ENCODE assay signal across 13 cellular contexts in genomic region chr4:87502580-87503238, GRCh38. TPM values are rescaled to one million over a fixed set of nuclear protein-coding genes. Genes with fewer than 3 reads are reported as not detected.
DNase-seq lines count a peak whose midpoint lies in the region; ATAC-seq and TF ChIP-seq lines count a peak whose summit lies in the region.
"Had no signal": no experiment of that assay in that cellular context is flagged by ENCODE, and none has a peak within 500 bp of the region (broad histone marks: within the 10 kb centered on the region; RNA-seq: fewer than 3 reads in every experiment).

No MANE protein-coding gene starts in this region.

- no peak overlapping the region for H2BK5ac ChIP-seq in IMR-90 (ENCODE audit: low read depth, low read length, poor library complexity, severe bottlenecking)

- no peak for TF ChIP-seq RAD21 in IMR-90 (IDR thresholded peaks at IDR 0.05; ENCODE audit: low read length)

- H3K36me3 ChIP-seq in IMR-90 (ENCODE audit: control insufficient read depth, insufficient read depth, low read length), result no peaks in the 10 kb centered on the region
- no peaks in the 10 kb centered on the region for H3K36me3 ChIP-seq in lower lobe of right lung
- H3K36me3 ChIP-seq: BLaER1 had no signal

- DNase-seq in A172 (ENCODE audit: low spot score) (peak; percentile 32), IMR-90 (peak; percentile 23), caudate nucleus (lab: John Stamatoyannopoulos, UW) (peak in 10 of 61 donors; percentile 13 to 65 (median 26)), lower lobe of right lung (no peak), natural killer cell (no peak)
- DNase-seq in stimulated activated CD4-positive, alpha-beta T cell treated with anti-CD3 and anti-CD28 coated beads, Interleukin-15, amount 100 ng/mL, for 24 hours, result no peak
- DNase-seq in activated CD8-positive, alpha-beta T cell treated with anti-CD3 and anti-CD28 coated beads for 36 hours, result no peak
- no peak for DNase-seq in effector CD4-positive, alpha-beta T cell
- DNase-seq: activated B cell treated with CpG ODN at 0.5 μM for 24 hours, H7, naive B cell had no signal

- no peak overlapping the region for H2AFZ ChIP-seq in IMR-90 (replicated peaks; ENCODE audit: low read length, poor library complexity)

- H3K9ac ChIP-seq in IMR-90 (ENCODE audit: low read depth, low read length), result no peak overlapping the region
- H3K9ac ChIP-seq: BLaER1 had no signal

- no peak overlapping the region for H4K91ac ChIP-seq in IMR-90 (ENCODE audit: insufficient read depth, low read depth, low read length)

- no TSS peak for BruUV-seq in IMR-90 (replicated peaks; lab: Mats Ljungman, UMichigan)

- H3K14ac ChIP-seq in IMR-90 (replicated peaks; ENCODE audit: low read depth, low read length), result no peak overlapping the region

- peaks cover 9% of the 10 kb centered on the region for H3K9me1 ChIP-seq in IMR-90 (ENCODE audit: insufficient read depth, low read length)

- H3K27ac ChIP-seq in IMR-90 (ENCODE audit: insufficient read depth, low read length), result no peak overlapping the region
- peak overlapping the region; percentile 70 for H3K27ac ChIP-seq in caudate nucleus (ENCODE audit: low read depth, low read length)
- no peak overlapping the region for H3K27ac ChIP-seq in lower lobe of right lung
- H3K27ac ChIP-seq: BLaER1 had no signal

- H2AK5ac ChIP-seq in IMR-90 (ENCODE audit: low read depth, low read length), result no peak overlapping the region

- H3K4me2 ChIP-seq in IMR-90 (ENCODE audit: low read depth, low read length), result no peak overlapping the region
- H3K4me2 ChIP-seq: BLaER1 had no signal

- dilution Hi-C loops in IMR-90 (cut with HindIII; ENCODE audit: low sequenced_read_pairs, unreplicated experiment), result no loop called here

- H3K36me3 Mint-ChIP-seq in activated CD8-positive, alpha-beta T cell treated with anti-CD3 and anti-CD28 coated beads for 36 hours (ENCODE audit: low read depth), result no peaks in the 10 kb centered on the region
- no peaks in the 10 kb centered on the region for H3K36me3 Mint-ChIP-seq in natural killer cell
- H3K36me3 Mint-ChIP-seq: activated naive CD4-positive, alpha-beta T cell treated with anti-CD3 and anti-CD28 coated beads, Interleukin-2, amount 50 U/mL, for 72 hours; naive B cell had no signal

- H3K79me1 ChIP-seq in IMR-90 (ENCODE audit: low read depth in 1 of 2, low read length in 2 of 2), result no peaks in the 10 kb centered on the region

- no peak for ATAC-seq in IMR-90 (ENCODE audit: low read depth)
- ATAC-seq in lower lobe of right lung, result peak; percentile 32 to 38
- ATAC-seq in activated CD8-positive, alpha-beta T cell treated with anti-CD3 and anti-CD28 coated beads for 36 hours, result no peak
- ATAC-seq in natural killer cell, result no peak
- ATAC-seq: activated naive CD4-positive, alpha-beta T cell treated with anti-CD3 and anti-CD28 coated beads, Interleukin-2, amount 50 U/mL, for 72 hours had no signal

- no peak overlapping the region for H3K56ac ChIP-seq in IMR-90 (ENCODE audit: extremely low read depth, insufficient read depth, low read length)

- H3K23ac ChIP-seq in IMR-90 (ENCODE audit: low read depth, low read length), result no peak overlapping the region

- no peaks in the 10 kb centered on the region for H3K27me3 ChIP-seq in IMR-90 (ENCODE audit: control insufficient read depth, insufficient read depth, low read length)
- H3K27me3 ChIP-seq in lower lobe of right lung (ENCODE audit: low read depth), result no peaks in the 10 kb centered on the region
- H3K27me3 ChIP-seq: BLaER1 had no signal

- H3K4me3 Mint-ChIP-seq in activated CD8-positive, alpha-beta T cell treated with anti-CD3 and anti-CD28 coated beads for 36 hours, result no peak overlapping the region
- H3K4me3 Mint-ChIP-seq in natural killer cell, result no peak overlapping the region
- H3K4me3 Mint-ChIP-seq: activated B cell treated with CpG ODN at 0.5 μM for 24 hours, naive B cell had no signal

- H2AK9ac ChIP-seq in IMR-90 (replicated peaks; ENCODE audit: low read depth, low read length, poor library complexity), result no peak overlapping the region

- H3K9me3 ChIP-seq in IMR-90 (ENCODE audit: control insufficient read depth, insufficient read depth, low read length) (no peaks in the 10 kb centered on the region), lower lobe of right lung (no peaks in the 10 kb centered on the region)
- H3K9me3 ChIP-seq: BLaER1 had no signal

- no peak overlapping the region for H4K8ac ChIP-seq in IMR-90 (ENCODE audit: low read depth in 2 of 2, low read length in 2 of 2)

- H4K20me1 ChIP-seq in IMR-90 (ENCODE audit: insufficient read depth, low read length), result no peaks in the 10 kb centered on the region
- H4K20me1 ChIP-seq: BLaER1 had no signal

- TF ChIP-seq POLR2A in IMR-90 (IDR thresholded peaks at IDR 0.05; ENCODE audit: low read depth, low read length), result no peak

- H2BK15ac ChIP-seq in IMR-90 (ENCODE audit: low read depth, low read length), result no peak overlapping the region

- H3K27ac Mint-ChIP-seq in activated CD8-positive, alpha-beta T cell treated with anti-CD3 and anti-CD28 coated beads for 36 hours, result no peak overlapping the region
- no peak overlapping the region for H3K27ac Mint-ChIP-seq in natural killer cell
- H3K27ac Mint-ChIP-seq: activated B cell treated with CpG ODN at 0.5 μM for 24 hours; activated naive CD4-positive, alpha-beta T cell treated with anti-CD3 and anti-CD28 coated beads, Interleukin-2, amount 50 U/mL, for 72 hours had no signal

- intact Hi-C loops in IMR-90 (cut with micrococcal nuclease) (no loop called here), lower lobe of right lung (cut with DNase I) (no loop called here), natural killer cell (cut with micrococcal nuclease) (no loop called here)
- intact Hi-C loops in activated CD8-positive, alpha-beta T cell treated with anti-CD3 and anti-CD28 coated beads for 36 hours (cut with micrococcal nuclease), result no loop called here

- H4K5ac ChIP-seq in IMR-90 (ENCODE audit: low read depth, low read length), result no peak overlapping the region

- no peak overlapping the region for H3K18ac ChIP-seq in IMR-90 (ENCODE audit: low read depth, low read length)

- no peak overlapping the region for H3K4me3 ChIP-seq in IMR-90 (ENCODE audit: insufficient read depth, low read depth, low read length)
- H3K4me3 ChIP-seq in lower lobe of right lung, result no peak overlapping the region
- H3K4me3 ChIP-seq: BLaER1 had no signal

- peaks cover 5% of the 10 kb centered on the region for H3K4me1 ChIP-seq in IMR-90 (ENCODE audit: control insufficient read depth, insufficient read depth, low read length)
- peaks cover 8% of the 10 kb centered on the region for H3K4me1 ChIP-seq in lower lobe of right lung
- H3K4me1 ChIP-seq: BLaER1 had no signal

- no peaks in the 10 kb centered on the region for H3K27me3 Mint-ChIP-seq in activated CD8-positive, alpha-beta T cell treated with anti-CD3 and anti-CD28 coated beads for 36 hours
- no peaks in the 10 kb centered on the region for H3K27me3 Mint-ChIP-seq in natural killer cell (ENCODE audit: low read depth in 2 of 2)
- H3K27me3 Mint-ChIP-seq: activated B cell treated with CpG ODN at 0.5 μM for 24 hours, naive B cell had no signal

- POLR2A ChIA-PET in IMR-90 (lab: Charles Lee; ENCODE audit: unreplicated experiment), result no interaction called here
- POLR2A ChIA-PET in activated CD8-positive, alpha-beta T cell treated with anti-CD3 and anti-CD28 coated beads for 36 hours (lab: Charles Lee), result no interaction called here

- H3K4me1 Mint-ChIP-seq in activated CD8-positive, alpha-beta T cell treated with anti-CD3 and anti-CD28 coated beads for 36 hours (ENCODE audit: low read depth), result peaks cover 8% of the 10 kb centered on the region
- H3K4me1 Mint-ChIP-seq in natural killer cell, result peaks cover 0 to 7% of the 10 kb centered on the region in 2 donors

- no peaks in the 10 kb centered on the region for H3K9me3 Mint-ChIP-seq in activated CD8-positive, alpha-beta T cell treated with anti-CD3 and anti-CD28 coated beads for 36 hours
- H3K9me3 Mint-ChIP-seq in natural killer cell, result no peaks in the 10 kb centered on the region
- H3K9me3 Mint-ChIP-seq: activated B cell treated with CpG ODN at 0.5 μM for 24 hours; activated naive CD4-positive, alpha-beta T cell treated with anti-CD3 and anti-CD28 coated beads, Interleukin-2, amount 50 U/mL, for 72 hours; naive B cell had no signal

- TF ChIP-seq CTCF in IMR-90 (conservative IDR thresholded peaks at IDR 0.05; ENCODE audit: low read depth, low read length), result no peak
- no peak for TF ChIP-seq CTCF in lower lobe of right lung (IDR thresholded peaks at IDR 0.05)
- no peak for TF ChIP-seq CTCF in activated CD8-positive, alpha-beta T cell treated with anti-CD3 and anti-CD28 coated beads for 36 hours (IDR thresholded peaks at IDR 0.05)
- no peak for TF ChIP-seq CTCF in natural killer cell (IDR thresholded peaks at IDR 0.05)

- no peak overlapping the region for H2BK120ac ChIP-seq in IMR-90 (ENCODE audit: low read depth, low read length)

- H3K4ac ChIP-seq in IMR-90 (ENCODE audit: low read depth, low read length), result no peak overlapping the region

- H2BK20ac ChIP-seq in IMR-90 (ENCODE audit: low read depth, low read length), result no peak overlapping the region

- in situ Hi-C loops in IMR-90 (cut with MboI; ENCODE audit: low sequenced_read_pairs), result no loop called here

- CTCF ChIA-PET in IMR-90 (lab: Yijun Ruan, JAX), result interaction anchor here (0.6 kb wide), 1 partner anchor 105 kb away, joined by 3 read pairs; no protein-coding TSS in a partner anchor
- CTCF ChIA-PET in activated CD8-positive, alpha-beta T cell treated with anti-CD3 and anti-CD28 coated beads for 36 hours (lab: Charles Lee), result no interaction called here

TF ChIP-seq in IMR-90, 13 proteins besides CTCF, POLR2A, EP300 and RAD21 (continues in another document):
- TF ChIP-seq RCOR1 (IDR thresholded peaks at IDR 0.05; ENCODE audit: insufficient replicate concordance, low read length) (no peak), MAZ (IDR thresholded peaks at IDR 0.05; ENCODE audit: borderline replicate concordance, low read depth, low read length) (no peak), CHD1 (IDR thresholded peaks at IDR 0.05; ENCODE audit: low read depth, low read length) (no peak), ELK1 (IDR thresholded peaks at IDR 0.05; ENCODE audit: borderline replicate concordance, low read depth, low read length) (no peak)

RNA-seq across cellular contexts. Expression of gene SPARCL1, which starts 26.5 kb away (rescaled TPM):
- total RNA-seq in A172 (2014; rRNA removed; shearing (Covaris generic)), result not detected in 2 replicates
- not detected in 2 replicates for total RNA-seq in IMR-90 (2012; rRNA removed)
- polyA plus RNA-seq in IMR-90 (2012; rRNA removed), result not detected in 2 replicates
- not detected in 2 replicates for polyA plus RNA-seq in IMR-90 (2012; cell fraction: cytosol; rRNA removed)
- not detected in 2 replicates for polyA plus RNA-seq in IMR-90 (2012; cell fraction: nucleus; rRNA removed; ENCODE audit: low replicate concordance)
- 299 TPM for total RNA-seq in lower lobe of right lung
- not detected for total RNA-seq in activated CD8-positive, alpha-beta T cell treated with anti-CD3 and anti-CD28 coated beads for 36 hours
- not detected for total RNA-seq in natural killer cell
- total RNA-seq: activated B cell treated with CpG ODN at 0.5 μM for 24 hours; activated naive CD4-positive, alpha-beta T cell treated with anti-CD3 and anti-CD28 coated beads, Interleukin-2, amount 50 U/mL, for 72 hours had no signal

Comparison
In these comparisons a context has a peak if more than half of its experiments do, and no peak if none do; other contexts are left out.
1. DNase-seq: peak in A172 (single experiment) and IMR-90 (single experiment); none in lower lobe of right lung (single experiment), stimulated activated CD4-positive, alpha-beta T cell treated with anti-CD3 and anti-CD28 coated beads, Interleukin-15, amount 100 ng/mL, for 24 hours (single experiment), activated CD8-positive, alpha-beta T cell treated with anti-CD3 and anti-CD28 coated beads for 36 hours (single experiment), effector CD4-positive, alpha-beta T cell (single experiment) and natural killer cell (single experiment).
2. ATAC-seq: peak in lower lobe of right lung (2 of 2); none in IMR-90 (single experiment), activated CD8-positive, alpha-beta T cell treated with anti-CD3 and anti-CD28 coated beads for 36 hours (single experiment) and natural killer cell (0 of 3).
3. RNA of gene SPARCL1, which starts 26.5 kb away (total RNA-seq): 299 TPM in lower lobe of right lung (single experiment); not detected in A172, not detected in IMR-90, not detected in activated CD8-positive, alpha-beta T cell treated with anti-CD3 and anti-CD28 coated beads for 36 hours and not detected in natural killer cell; every median in the first group is over 100 times any median in the second.